In the genomic region with DNA sequence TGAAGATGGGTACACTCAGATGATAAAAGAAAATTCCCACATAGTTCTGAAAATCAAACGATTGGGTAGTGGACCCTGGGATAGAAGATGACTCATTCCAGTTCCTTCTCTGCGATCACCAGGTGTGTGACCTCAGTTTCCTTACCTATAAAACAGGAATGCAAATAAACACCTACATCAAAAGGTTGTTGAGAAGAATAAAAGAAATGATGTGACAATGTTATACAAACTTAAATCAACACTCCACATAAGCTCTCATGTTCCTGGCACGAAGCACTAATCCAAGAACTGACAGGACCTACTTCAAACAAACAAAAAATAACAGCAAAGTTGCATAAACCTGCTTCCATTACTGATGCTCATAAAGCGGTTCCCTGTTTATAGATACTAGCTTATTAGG, we compare ENCODE assay signal across 23 cellular contexts.
DNase-seq lines count a peak whose midpoint lies in the region; ATAC-seq lines count a peak whose summit lies in the region.
"Had no signal": no experiment of that assay in that cellular context is flagged by ENCODE, and none has a peak within 500 bp of the region (broad histone marks: within the 10 kb centered on the region; RNA-seq: fewer than 3 reads in every experiment).

No MANE protein-coding gene starts in this region.

- peak; percentile 19 for DNase-seq in NCI-H2107 treated with DMSO at 0.1 percent for 48 hours (lab: John Stamatoyannopoulos, UW; ENCODE audit: unreplicated experiment)
- DNase-seq in NCI-H2107 (lab: John Stamatoyannopoulos, UW) = no peak
- DNase-seq in DMS53 treated with DMSO at 0.1 percent for 48 hours (lab: John Stamatoyannopoulos, UW; ENCODE audit: unreplicated experiment) = peak; percentile 94
- peak; percentile 49 for DNase-seq in NCI-H345 treated with DMSO at 0.1 percent for 48 hours (lab: John Stamatoyannopoulos, UW; ENCODE audit: unreplicated experiment)
- peak; percentile 12 for DNase-seq in epithelial cell of prostate (ENCODE audit: low read depth, low spot score)
- no peak for DNase-seq in activated CD4-positive, alpha-beta T cell treated with anti-CD3 and anti-CD28 coated beads, Interleukin-2, amount 50 U/mL, for 4 hours
- no peak for DNase-seq in NCI-H82 (lab: John Stamatoyannopoulos, UW)
- DNase-seq: ACHN; CD4-positive, alpha-beta memory T cell; H7; IMR-90; MV-4-11; NCI-H1105 treated with DMSO at 0.1 percent for 48 hours; NCI-H1694; NCI-H2171; PC-9; RPMI8226; SHP77; SW 1271 had no signal

- H3K27ac ChIP-seq in epithelial cell of prostate = no peak overlapping the region
- H3K27ac ChIP-seq: 22Rv1; BLaER1 treated with 17β-estradiol and CSF1 and Interleukin-3, amounts not matched to agents 10 nM and 100 nM; KMS-11; PC-9 had no signal

- no peak for ATAC-seq in GM18873 (IDR thresholded peaks at IDR 0.05; ENCODE audit: low FRiP score, unreplicated experiment)

Comparison
In these comparisons a context has a peak if more than half of its experiments do, and no peak if none do; other contexts are left out.
1. DNase-seq: peak in NCI-H2107 treated with DMSO at 0.1 percent for 48 hours (single experiment), DMS53 treated with DMSO at 0.1 percent for 48 hours (single experiment), NCI-H345 treated with DMSO at 0.1 percent for 48 hours (single experiment) and epithelial cell of prostate (single experiment); none in NCI-H2107 (single experiment), activated CD4-positive, alpha-beta T cell treated with anti-CD3 and anti-CD28 coated beads, Interleukin-2, amount 50 U/mL, for 4 hours (0 of 2) and NCI-H82 (single experiment).